In genomic region chr5:71457106-71457505, GRCh38 we compare ENCODE assay signal across 11 cellular contexts. TPM values are rescaled to one million over a fixed set of nuclear protein-coding genes. Genes with fewer than 3 reads are reported as not detected.
DNase-seq lines count a peak whose midpoint lies in the region; ATAC-seq and TF ChIP-seq lines count a peak whose summit lies in the region.
"Had no signal": no experiment of that assay in that cellular context is flagged by ENCODE, and none has a peak within 500 bp of the region (broad histone marks: within the 10 kb centered on the region; RNA-seq: fewer than 3 reads in every experiment).

No MANE protein-coding gene starts in this region.

- H3K4me3 Mint-ChIP-seq in endothelial cell (ENCODE audit: unreplicated experiment): peak overlapping the region; percentile 98

- peaks cover 9% of the 10 kb centered on the region for H3K27me3 Mint-ChIP-seq in endothelial cell (ENCODE audit: unreplicated experiment)

- H3K18ac ChIP-seq in trophoblast cell (ENCODE audit: low read length): no peak overlapping the region

- peaks cover 17% of the 10 kb centered on the region for H3K4me1 Mint-ChIP-seq in endothelial cell (ENCODE audit: unreplicated experiment)

- H3K14ac ChIP-seq in trophoblast cell (ENCODE audit: low read length): no peak overlapping the region

- peaks cover 14% of the 10 kb centered on the region for H4K20me1 ChIP-seq in SK-N-SH (ENCODE audit: insufficient read depth)

- H3K9me3 Mint-ChIP-seq in endothelial cell (ENCODE audit: unreplicated experiment): no peaks in the 10 kb centered on the region

- no peak overlapping the region for H2BK120ac ChIP-seq in trophoblast cell (ENCODE audit: insufficient read depth, low read length, poor library complexity)

- H4K91ac ChIP-seq in trophoblast cell (ENCODE audit: low read depth, low read length): no peak overlapping the region

- peak overlapping the region; percentile 79; the same call in 1 of the 2 replicates for H3K9ac ChIP-seq in SK-N-SH
- no peak overlapping the region for H3K9ac ChIP-seq in trophoblast cell (ENCODE audit: low read length)

- TF ChIP-seq CTCF in SK-N-SH (IDR thresholded peaks at IDR 0.05): no peak
- no peak for TF ChIP-seq CTCF in endothelial cell (IDR thresholded peaks at IDR 0.05; ENCODE audit: unreplicated experiment)

- H4K12ac ChIP-seq in trophoblast cell (ENCODE audit: low read depth, low read length): no peak overlapping the region

- DNase-seq in SK-N-SH: no peak
- DNase-seq in SJCRH30: no peak
- DNase-seq in endothelial cell (ENCODE audit: low spot score): no peak
- no peak for DNase-seq in trophoblast cell
- DNase-seq in germinal center (ENCODE audit: low spot score): no peak
- DNase-seq: NCI-H446, upper lobe of left lung had no signal

- no peak overlapping the region for H4K8ac ChIP-seq in trophoblast cell (ENCODE audit: low read depth, low read length)

- H3K4me1 ChIP-seq in SK-N-SH (ENCODE audit: control insufficient read depth in 1 of 2, insufficient read depth in 2 of 2, low read depth in 1 of 2, low read length in 1 of 2) (peaks cover 4 to 11% of the 10 kb centered on the region in 2 experiments), SJCRH30 (peaks cover 2% of the 10 kb centered on the region; the same call in 1 of the 2 replicates), trophoblast cell (ENCODE audit: control insufficient read depth in 1 of 2, insufficient read depth in 2 of 2, low read length in 2 of 2) (peaks cover 2 to 3% of the 10 kb centered on the region in 2 experiments)

- CTCF ChIA-PET in SK-N-SH (lab: Yijun Ruan, JAX): interaction anchor here (1.5 kb wide), 1 partner anchor 300 kb away, joined by 3 read pairs; no protein-coding TSS in a partner anchor

- no peak overlapping the region for H3K23ac ChIP-seq in trophoblast cell (ENCODE audit: low read length)

- H2AFZ ChIP-seq in SK-N-SH (ENCODE audit: low read depth) (no peak overlapping the region), trophoblast cell (ENCODE audit: insufficient read depth, low read length, poor library complexity) (no peak overlapping the region)

- H3K4ac ChIP-seq in trophoblast cell (ENCODE audit: low read depth, low read length): peak overlapping the region; percentile 97

- H3K27ac Mint-ChIP-seq in endothelial cell (ENCODE audit: unreplicated experiment): no peak overlapping the region

- no peak overlapping the region for H2BK12ac ChIP-seq in trophoblast cell (ENCODE audit: low read length)

- ATAC-seq in SK-N-SH treated with all-trans-retinoic acid at 6 μM for 48 hours (no peak), GM18909 (IDR thresholded peaks at IDR 0.05; ENCODE audit: poor library complexity, unreplicated experiment) (no peak), HG03045 (IDR thresholded peaks at IDR 0.05; ENCODE audit: unreplicated experiment) (no peak)
- ATAC-seq: gastroesophageal sphincter had no signal

- H3K36me3 Mint-ChIP-seq in endothelial cell (ENCODE audit: low read depth, unreplicated experiment): peaks cover 8% of the 10 kb centered on the region

- TF ChIP-seq RAD21 in SK-N-SH (IDR thresholded peaks at IDR 0.05; ENCODE audit: low read length): no peak

- WGBS in SK-N-SH (ENCODE audit: low lambda C conversion rate): 78% methylated on average over 8 of the region's 8 CpGs
- 100% methylated on average over 2 of the region's 8 CpGs for WGBS in trophoblast cell (ENCODE audit: extremely low coverage, insufficient coverage, insufficient read length)

- peaks cover 8% of the 10 kb centered on the region for H3F3A ChIP-seq in SK-N-SH (replicated peaks; ENCODE audit: insufficient read depth)

- no peak overlapping the region for H2BK5ac ChIP-seq in trophoblast cell (ENCODE audit: low read depth, low read length, poor library complexity)

- peaks cover 15 to 38% of the 10 kb centered on the region in 2 experiments for H3K36me3 ChIP-seq in SK-N-SH (replicated peaks in 1 of 2; ENCODE audit: control insufficient read depth in 1 of 2, insufficient read depth in 2 of 2, low read length in 1 of 2)
- peaks cover 36% of the 10 kb centered on the region for H3K36me3 ChIP-seq in SJCRH30
- H3K36me3 ChIP-seq in trophoblast cell (ENCODE audit: control insufficient read depth in 1 of 2, insufficient read depth in 2 of 2, low read length in 2 of 2): peaks cover 18% of the 10 kb centered on the region in 2 experiments

- H3K9me3 ChIP-seq in SK-N-SH: no peaks in the 10 kb centered on the region
- H3K9me3 ChIP-seq in SJCRH30 (replicated peaks): no peaks in the 10 kb centered on the region
- H3K9me3 ChIP-seq in trophoblast cell (ENCODE audit: insufficient read depth, low read depth, low read length): no peaks in the 10 kb centered on the region
- H3K9me3 ChIP-seq: gastroesophageal sphincter, upper lobe of left lung had no signal

- TF ChIP-seq EP300 in SK-N-SH (IDR thresholded peaks at IDR 0.05; ENCODE audit: borderline replicate concordance in 1 of 2, low read depth in 1 of 2, low read length in 1 of 2): no peak

- H3K27ac ChIP-seq in SK-N-SH (ENCODE audit: low read depth in 2 of 2, low read length in 1 of 2) (no peak overlapping the region), SJCRH30 (no peak overlapping the region), trophoblast cell (ENCODE audit: low read depth, low read length) (no peak overlapping the region)

- H3K27me3 ChIP-seq in SK-N-SH (ENCODE audit: insufficient read depth) (peaks cover 2% of the 10 kb centered on the region; the same call in 1 of the 2 replicates), SJCRH30 (no peaks in the 10 kb centered on the region), trophoblast cell (ENCODE audit: insufficient read depth, low read length) (no peaks in the 10 kb centered on the region)
- H3K27me3 ChIP-seq: upper lobe of left lung had no signal

- peak overlapping the region; percentile 79 to 93; a peak in 3 of 4 replicates for H3K4me3 ChIP-seq in SK-N-SH (ENCODE audit: low read depth in 2 of 2, low read length in 1 of 2)
- peak overlapping the region; percentile 95 for H3K4me3 ChIP-seq in SJCRH30
- H3K4me3 ChIP-seq in trophoblast cell (ENCODE audit: low read depth, low read length): no peak overlapping the region

- H2AK5ac ChIP-seq in trophoblast cell (ENCODE audit: low read length): no peak overlapping the region

- no peaks in the 10 kb centered on the region for H3K9me2 ChIP-seq in SK-N-SH

- H3K79me2 ChIP-seq in SK-N-SH (ENCODE audit: insufficient read depth): peaks cover 57% of the 10 kb centered on the region
- H3K79me2 ChIP-seq in trophoblast cell (ENCODE audit: control insufficient read depth, insufficient read depth, low read length, poor library complexity): peaks cover 7% of the 10 kb centered on the region

- H3K4me2 ChIP-seq in SK-N-SH (peak overlapping the region; percentile 54), trophoblast cell (ENCODE audit: low read length) (no peak overlapping the region)

- peaks cover 4% of the 10 kb centered on the region for H3K79me1 ChIP-seq in trophoblast cell (ENCODE audit: low read length)

- POLR2A ChIA-PET in SK-N-SH (lab: Yijun Ruan, JAX): no interaction called here

TF ChIP-seq in SK-N-SH, 30 proteins besides CTCF, POLR2A, EP300 and RAD21:
- no peak for TF ChIP-seq PBX3 (IDR thresholded peaks at IDR 0.05)
- no peak for TF ChIP-seq RFX5 (IDR thresholded peaks at IDR 0.05; ENCODE audit: low read length)
- TF ChIP-seq RCOR1 (IDR thresholded peaks at IDR 0.05; ENCODE audit: low read length): no peak

TF ChIP-seq in SK-N-SH treated with all-trans-retinoic acid at 6 μM for 48 hours, 23 proteins besides CTCF, POLR2A, EP300 and RAD21 (continues in another document):
- no peak for TF ChIP-seq ZFP3 (CRISPR knock-in tag; IDR thresholded peaks at IDR 0.05)
- no peak for TF ChIP-seq ZNF8 (CRISPR knock-in tag; IDR thresholded peaks at IDR 0.05)
- no peak for TF ChIP-seq ZNF565 (CRISPR knock-in tag; conservative IDR thresholded peaks at IDR 0.05; ENCODE audit: low read depth)
- TF ChIP-seq ISL1 (CRISPR knock-in tag; IDR thresholded peaks at IDR 0.05): no peak
- TF ChIP-seq ZNF70 (CRISPR knock-in tag; IDR thresholded peaks at IDR 0.05): no peak
- no peak for TF ChIP-seq ZFP30 (CRISPR knock-in tag; IDR thresholded peaks at IDR 0.05)
- no peak for TF ChIP-seq TSHZ2 (CRISPR knock-in tag; IDR thresholded peaks at IDR 0.05)
- no peak for TF ChIP-seq PPARA (CRISPR knock-in tag; IDR thresholded peaks at IDR 0.05; ENCODE audit: borderline replicate concordance)
- TF ChIP-seq GLIS3 (CRISPR knock-in tag; IDR thresholded peaks at IDR 0.05): no peak

RNA-seq across cellular contexts. Expression of gene BDP1, which starts 1.7 kb away (rescaled TPM):
- 4.4 and 5.8 TPM in 2 replicates for polyA plus RNA-seq in SK-N-SH (2012; rRNA removed)
- 6.2 and 7.3 TPM in 2 replicates for polyA plus RNA-seq in SK-N-SH (2012; cell fraction: cytosol; rRNA removed)
- 5.8 and 12.2 TPM in 2 replicates for polyA plus RNA-seq in SK-N-SH (2012; cell fraction: nucleus; rRNA removed)
- 42.6 and 49.4 TPM in 2 replicates for total RNA-seq in SJCRH30 (2014; rRNA removed; shearing (Covaris generic))
- 20.9 TPM for total RNA-seq in endothelial cell (ENCODE audit: unreplicated experiment)
- polyA plus RNA-seq in trophoblast cell (2013): 11.3 and 11.6 TPM in 2 replicates
